Comparison of ENCODE assay signal across 3 cellular contexts in genomic region chr2:120622159-120622869, GRCh38.
TF ChIP-seq lines count a peak whose summit lies in the region.

No MANE protein-coding gene starts in this region.

TF ChIP-seq in K562, 482 proteins besides CTCF, POLR2A, EP300 and RAD21:
- TF ChIP-seq MAFG (tag; conservative IDR thresholded peaks at IDR 0.05) (0 out of 2 replicates have a peak, but pooled peaks have one; percentile 28), DDX20 (tag; IDR thresholded peaks at IDR 0.05; ENCODE audit: low read depth) (no peak), SETDB1 (IDR thresholded peaks at IDR 0.05; ENCODE audit: low read length) (no peak), ZFP1 (CRISPR knock-in tag; IDR thresholded peaks at IDR 0.05) (peak; percentile 73), TCFL5 (CRISPR knock-in tag; conservative IDR thresholded peaks at IDR 0.05) (no peak), TFAP4 (CRISPR knock-in tag; IDR thresholded peaks at IDR 0.05; ENCODE audit: borderline replicate concordance) (no peak)

TF ChIP-seq in H1, 55 proteins besides CTCF, POLR2A, EP300 and RAD21:
- TF ChIP-seq CBX8 (IDR thresholded peaks at IDR 0.05; ENCODE audit: borderline replicate concordance, low read depth, low read length) (no peak), MAX (IDR thresholded peaks at IDR 0.05) (no peak), BCL11A (IDR thresholded peaks at IDR 0.05; ENCODE audit: low read depth in 2 of 2, low read length in 2 of 2) (no peak), BACH1 (IDR thresholded peaks at IDR 0.05; ENCODE audit: low read length) (no peak), EZH2 (IDR thresholded peaks at IDR 0.05; ENCODE audit: low read depth, low read length, severe bottlenecking) (no peak), USF2 (IDR thresholded peaks at IDR 0.05; ENCODE audit: low read length) (no peak), CHD2 (IDR thresholded peaks at IDR 0.05; ENCODE audit: low read length) (no peak), ATF2 (IDR thresholded peaks at IDR 0.05; ENCODE audit: low read length) (no peak)

TF ChIP-seq in HepG2, 621 proteins besides CTCF, POLR2A, EP300 and RAD21:
- TF ChIP-seq ZFP1 (CRISPR knock-in tag; IDR thresholded peaks at IDR 0.05) (peak; percentile 94; the same call in 1 of the 2 replicates), ZSCAN21 (CRISPR knock-in tag; IDR thresholded peaks at IDR 0.05; ENCODE audit: borderline replicate concordance) (no peak), NFE2L2 (IDR thresholded peaks at IDR 0.05; ENCODE audit: low read length) (peak; percentile 25; the same call in 1 of the 2 replicates), HNF4G (IDR thresholded peaks at IDR 0.05; ENCODE audit: borderline replicate concordance, low read depth, low read length) (no peak), HNF4G (CRISPR knock-in tag; IDR thresholded peaks at IDR 0.05; ENCODE audit: borderline replicate concordance, low read depth) (no peak)
TF ChIP-seq in HepG2: peak in this region for 2.
